In the genomic region with DNA sequence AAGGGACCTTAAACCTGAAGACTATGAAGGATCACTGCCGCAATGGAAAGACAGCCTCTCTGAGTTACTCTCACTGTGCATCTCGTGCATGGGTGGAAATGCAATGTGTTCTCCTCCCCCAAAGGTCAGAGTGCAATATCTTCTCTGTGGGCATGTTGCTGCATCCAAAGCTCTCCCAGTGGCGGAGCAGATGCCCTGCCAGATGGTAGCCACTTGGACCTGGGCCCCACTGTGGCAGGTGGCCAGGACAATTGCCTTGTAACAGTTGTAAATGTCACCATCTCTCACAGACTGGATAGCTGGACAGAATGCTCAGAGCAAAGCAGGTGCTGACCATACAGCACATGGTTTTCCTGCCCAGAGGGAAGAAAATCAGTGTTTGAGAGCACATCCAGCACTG, we compare ENCODE assay signal across 16 cellular contexts.
"Had no signal": no experiment of that assay in that cellular context is flagged by ENCODE, and none has a peak within 500 bp of the region (broad histone marks: within the 10 kb centered on the region; RNA-seq: fewer than 3 reads in every experiment).

No MANE protein-coding gene starts in this region.

- H3K4me3 Mint-ChIP-seq: activated B cell treated with CpG ODN at 0.5 μM for 24 hours; activated CD4-positive, alpha-beta T cell treated with anti-CD3 and anti-CD28 coated beads, Interleukin-2, amount 10 ng/mL, durations not matched to agents 24 days and 14 days; activated CD8-positive, alpha-beta T cell treated with anti-CD3 and anti-CD28 coated beads, Interleukin-2, amount 10 ng/mL, durations not matched to agents 7 days and 5 days; activated naive CD8-positive, alpha-beta T cell treated with anti-CD3 and anti-CD28 coated beads for 36 hours; activated T-cell treated with anti-CD3 and anti-CD28 coated beads, Interleukin-2, amount 50 U/mL, for 72 hours; natural killer cell treated with Interleukin-12 subunit alpha and Interleukin-12 subunit beta and Interleukin-15 and Interleukin-18, amount 100 ng/mL, for 72 hours had no signal

- H3K36me3 ChIP-seq: right atrium auricular region had no signal

- H3K9me3 ChIP-seq: body of pancreas, right atrium auricular region had no signal

- H3K9me3 Mint-ChIP-seq: activated B cell treated with CpG ODN at 0.5 μM for 24 hours; activated CD4-positive, alpha-beta T cell treated with anti-CD3 and anti-CD28 coated beads, Interleukin-2, amount 10 ng/mL, durations not matched to agents 24 days and 14 days; activated naive CD8-positive, alpha-beta T cell treated with anti-CD3 and anti-CD28 coated beads for 36 hours had no signal

- H3K27ac Mint-ChIP-seq: activated B cell treated with CpG ODN at 0.5 μM for 24 hours; activated CD4-positive, alpha-beta T cell treated with anti-CD3 and anti-CD28 coated beads, Interleukin-2, amount 10 ng/mL, durations not matched to agents 24 days and 14 days; activated CD8-positive, alpha-beta T cell treated with anti-CD3 and anti-CD28 coated beads, Interleukin-2, amount 10 ng/mL, durations not matched to agents 7 days and 5 days; activated naive CD8-positive, alpha-beta T cell treated with anti-CD3 and anti-CD28 coated beads for 36 hours; activated T-cell treated with anti-CD3 and anti-CD28 coated beads, Interleukin-2, amount 50 U/mL, for 72 hours; natural killer cell treated with Interleukin-12 subunit alpha and Interleukin-12 subunit beta and Interleukin-15 and Interleukin-18, amount 100 ng/mL, for 72 hours had no signal

- H3K4me1 Mint-ChIP-seq: activated B cell treated with CpG ODN at 0.5 μM for 24 hours; activated CD4-positive, alpha-beta T cell treated with anti-CD3 and anti-CD28 coated beads, Interleukin-2, amount 10 ng/mL, durations not matched to agents 24 days and 14 days; activated naive CD8-positive, alpha-beta T cell treated with anti-CD3 and anti-CD28 coated beads for 36 hours had no signal

- ATAC-seq: activated CD8-positive, alpha-beta T cell treated with anti-CD3 and anti-CD28 coated beads, Interleukin-2, amount 10 ng/mL, durations not matched to agents 7 days and 5 days; activated T-cell treated with anti-CD3 and anti-CD28 coated beads, Interleukin-2, amount 50 U/mL, for 72 hours; body of pancreas; foreskin keratinocyte; natural killer cell treated with Interleukin-12 subunit alpha and Interleukin-12 subunit beta and Interleukin-15 and Interleukin-18, amount 100 ng/mL, for 72 hours had no signal

- DNase-seq: activated B cell treated with CpG ODN at 0.5 μM for 24 hours; activated CD4-positive, alpha-beta T cell treated with anti-CD3 and anti-CD28 coated beads, Interleukin-2, amount 10 ng/mL, durations not matched to agents 24 days and 14 days; activated CD8-positive, alpha-beta memory T cell treated with anti-CD3 and anti-CD28 coated beads, Interleukin-2, amount 50 U/mL, for 4 hours; activated CD8-positive, alpha-beta T cell treated with anti-CD3 and anti-CD28 coated beads, Interleukin-2, amount 10 ng/mL, durations not matched to agents 7 days and 5 days; activated naive CD8-positive, alpha-beta T cell treated with anti-CD3 and anti-CD28 coated beads for 36 hours; activated T-cell treated with anti-CD3 and anti-CD28 coated beads, Interleukin-2, amount 50 U/mL, for 72 hours; effector memory CD4-positive, alpha-beta T cell; foreskin keratinocyte; kidney glomerular epithelial cell; stimulated activated CD4-positive, alpha-beta T cell treated with anti-CD3 and anti-CD28 coated beads, Interleukin-4, amount 100 ng/mL, for 24 hours; stimulated activated naive CD4-positive, alpha-beta T cell treated with Interleukin-2 at 50 U/mL for 16 hours had no signal

- H3K4me1 ChIP-seq: body of pancreas, foreskin keratinocyte, right atrium auricular region had no signal

- H3K4me3 ChIP-seq: body of pancreas, right atrium auricular region, skin epidermis had no signal

- H3K36me3 Mint-ChIP-seq: activated naive CD8-positive, alpha-beta T cell treated with anti-CD3 and anti-CD28 coated beads for 36 hours; natural killer cell treated with Interleukin-12 subunit alpha and Interleukin-12 subunit beta and Interleukin-15 and Interleukin-18, amount 100 ng/mL, for 72 hours; type B pancreatic cell had no signal

- H3K27me3 Mint-ChIP-seq: activated B cell treated with CpG ODN at 0.5 μM for 24 hours; activated CD4-positive, alpha-beta T cell treated with anti-CD3 and anti-CD28 coated beads, Interleukin-2, amount 10 ng/mL, durations not matched to agents 24 days and 14 days; activated naive CD8-positive, alpha-beta T cell treated with anti-CD3 and anti-CD28 coated beads for 36 hours; natural killer cell treated with Interleukin-12 subunit alpha and Interleukin-12 subunit beta and Interleukin-15 and Interleukin-18, amount 100 ng/mL, for 72 hours; type B pancreatic cell had no signal

- H3K27ac ChIP-seq: body of pancreas, foreskin keratinocyte, right atrium auricular region, skin epidermis had no signal

- H3K27me3 ChIP-seq: body of pancreas, foreskin keratinocyte, right atrium auricular region had no signal
